16 cellular contexts compared by ENCODE assay signal in genomic region chr3:111591555-111591954, GRCh38. TPM values are rescaled to one million over a fixed set of nuclear protein-coding genes. Genes with fewer than 3 reads are reported as not detected.
DNase-seq lines count a peak whose midpoint lies in the region; ATAC-seq, FAIRE-seq and TF ChIP-seq lines count a peak whose summit lies in the region.
"Had no signal": no experiment of that assay in that cellular context is flagged by ENCODE, and none has a peak within 500 bp of the region (broad histone marks: within the 10 kb centered on the region; RNA-seq: fewer than 3 reads in every experiment).

No MANE protein-coding gene starts in this region.

- intact Hi-C loops in activated CD8-positive, alpha-beta T cell treated with anti-CD3 and anti-CD28 coated beads for 36 hours (cut with micrococcal nuclease) = no loop called here

- no peak for TF ChIP-seq CTCF in A549 (IDR thresholded peaks at IDR 0.05)
- no peak for TF ChIP-seq CTCF in AG04450 (IDR thresholded peaks at IDR 0.05; ENCODE audit: low read depth, low read length)
- TF ChIP-seq CTCF in activated CD8-positive, alpha-beta T cell treated with anti-CD3 and anti-CD28 coated beads for 36 hours (IDR thresholded peaks at IDR 0.05) = no peak

- ATAC-seq in A549 = no peak
- ATAC-seq in activated CD8-positive, alpha-beta T cell treated with anti-CD3 and anti-CD28 coated beads for 36 hours = no peak
- ATAC-seq: right lobe of liver had no signal

- H3K9me3 ChIP-seq in A549 (peaks cover 5% of the 10 kb centered on the region; the same call in 1 of the 3 replicates), AG04450 (ENCODE audit: control insufficient read depth, insufficient read depth, low read length) (peaks cover 9% of the 10 kb centered on the region)
- H3K9me3 ChIP-seq: ascending aorta, left ventricle myocardium inferior, ovary, right lobe of liver had no signal

- H3K27ac ChIP-seq in A549 = peak overlapping the region; percentile 67 to 79; a peak in 5 of 6 replicates
- H3K27ac ChIP-seq in AG04450 (ENCODE audit: low read depth, low read length) = peak overlapping the region; percentile 54
- H3K27ac ChIP-seq: ascending aorta, left ventricle myocardium inferior, ovary, right lobe of liver had no signal

- H3K9me3 Mint-ChIP-seq in activated CD8-positive, alpha-beta T cell treated with anti-CD3 and anti-CD28 coated beads for 36 hours = peaks cover 4% of the 10 kb centered on the region

- H3K4me3 Mint-ChIP-seq in activated CD8-positive, alpha-beta T cell treated with anti-CD3 and anti-CD28 coated beads for 36 hours = peak overlapping the region; percentile 97

- peaks cover 88% of the 10 kb centered on the region for H3K36me3 Mint-ChIP-seq in activated CD8-positive, alpha-beta T cell treated with anti-CD3 and anti-CD28 coated beads for 36 hours (ENCODE audit: low read depth)

- no peaks in the 10 kb centered on the region for H3K27me3 ChIP-seq in AG04450 (ENCODE audit: control insufficient read depth, insufficient read depth, low read length)
- H3K27me3 ChIP-seq: ascending aorta, ovary, right lobe of liver had no signal

- peaks cover 63% of the 10 kb centered on the region for H3K4me1 Mint-ChIP-seq in activated CD8-positive, alpha-beta T cell treated with anti-CD3 and anti-CD28 coated beads for 36 hours (ENCODE audit: low read depth)

- 81% methylated on average over 3 of the region's 3 CpGs for WGBS in A549 (ENCODE audit: missing lambda C conversion rate)

- no peak for DNase-seq in A549 (ENCODE audit: low read depth in 1 of 2, low spot score in 1 of 2)
- no peak for DNase-seq in AG04450 (ENCODE audit: low read depth, low spot score)
- no peak for DNase-seq in activated CD8-positive, alpha-beta T cell treated with anti-CD3 and anti-CD28 coated beads for 36 hours
- peak; percentile 23 for DNase-seq in iris pigment epithelial cell (ENCODE audit: low read depth)
- no peak for DNase-seq in NCI-H1092 (lab: John Stamatoyannopoulos, UW)
- DNase-seq in NCI-H2227 (lab: John Stamatoyannopoulos, UW; ENCODE audit: unreplicated experiment) = no peak
- DNase-seq in MV-4-11 (lab: John Stamatoyannopoulos, UW) = no peak
- DNase-seq: C1 segment of cervical spinal cord; left ventricle myocardium inferior; NCI-H146; ovary; right lobe of liver; stimulated activated CD4-positive, alpha-beta T cell treated with anti-CD3 and anti-CD28 coated beads, Interleukin-2, amount 100 ng/mL, for 24 hours had no signal

- TF ChIP-seq RAD21 in A549 (conservative IDR thresholded peaks at IDR 0.05 in 1 of 2, IDR thresholded peaks at IDR 0.05 in 1 of 2) = no peak

- H3K4me3 ChIP-seq in A549 (no peak overlapping the region), AG04450 (ENCODE audit: low read depth, low read length) (no peak overlapping the region)
- H3K4me3 ChIP-seq: ascending aorta, left ventricle myocardium inferior, ovary, right lobe of liver had no signal

- no peak for TF ChIP-seq POLR2A in A549 (IDR thresholded peaks at IDR 0.05; ENCODE audit: low read length)

- FAIRE-seq in A549 (lab: Jason Lieb, UNC) = no peak
- FAIRE-seq: colon had no signal

- peak overlapping the region; percentile 45 for H3K4me2 ChIP-seq in A549

- POLR2A ChIA-PET in A549 (lab: Yijun Ruan, JAX) (no interaction called here), AG04450 (lab: Yijun Ruan, JAX) (no interaction called here)
- POLR2A ChIA-PET in activated CD8-positive, alpha-beta T cell treated with anti-CD3 and anti-CD28 coated beads for 36 hours (lab: Charles Lee) = interaction anchor here (0.9 to 3.0 kb wide), 4 partner anchors 9 to 47 kb away, joined by 3 to 11 read pairs (median 4); no protein-coding TSS in a partner anchor

- peaks cover 81% of the 10 kb centered on the region for H3K4me1 ChIP-seq in A549
- H3K4me1 ChIP-seq: ascending aorta, left ventricle myocardium inferior, right lobe of liver had no signal

- CTCF ChIA-PET in A549 (lab: Yijun Ruan, JAX) (interaction anchor here (1.1 to 1.6 kb wide), 3 partner anchors 11 to 78 kb away, joined by 3 to 5 read pairs (median 4); no protein-coding TSS in a partner anchor), AG04450 (lab: Charles Lee) (interaction anchor here (0.6 to 3.9 kb wide), 4 partner anchors 13 to 275 kb away, joined by 4 to 20 read pairs (median 8); no protein-coding TSS in a partner anchor)
- CTCF ChIA-PET in activated CD8-positive, alpha-beta T cell treated with anti-CD3 and anti-CD28 coated beads for 36 hours (lab: Charles Lee) = interaction anchor here (0.8 to 2.4 kb wide), 5 partner anchors 11 to 100 kb away, joined by 3 to 10 read pairs (median 5); no protein-coding TSS in a partner anchor

- no peak for TF ChIP-seq EP300 in A549 (IDR thresholded peaks at IDR 0.05)

- H3K27me3 Mint-ChIP-seq in activated CD8-positive, alpha-beta T cell treated with anti-CD3 and anti-CD28 coated beads for 36 hours = no peaks in the 10 kb centered on the region

- H3K27ac Mint-ChIP-seq in activated CD8-positive, alpha-beta T cell treated with anti-CD3 and anti-CD28 coated beads for 36 hours = peak overlapping the region; percentile 97

TF ChIP-seq in A549, 52 proteins besides CTCF, POLR2A, EP300 and RAD21:
- no peak for TF ChIP-seq MAZ (IDR thresholded peaks at IDR 0.05; ENCODE audit: borderline replicate concordance, low read depth, low read length)
- TF ChIP-seq FOSL2 (IDR thresholded peaks at IDR 0.05) = no peak
- no peak for TF ChIP-seq FOSL2 (CRISPR knock-in tag; IDR thresholded peaks at IDR 0.05)
- no peak for TF ChIP-seq EHF (CRISPR knock-in tag; IDR thresholded peaks at IDR 0.05)
- no peak for TF ChIP-seq PBX3 (IDR thresholded peaks at IDR 0.05)
- TF ChIP-seq CHD2 (IDR thresholded peaks at IDR 0.05; ENCODE audit: low read length, partially characterized antibody) = no peak
- no peak for TF ChIP-seq RARB (CRISPR knock-in tag; IDR thresholded peaks at IDR 0.05)
- no peak for TF ChIP-seq SMC3 (IDR thresholded peaks at IDR 0.05)
- no peak for TF ChIP-seq RNF2 (IDR thresholded peaks at IDR 0.05; ENCODE audit: borderline replicate concordance, low read depth)
- no peak for TF ChIP-seq FOXS1 (CRISPR knock-in tag; IDR thresholded peaks at IDR 0.05)
- TF ChIP-seq EHMT2 (IDR thresholded peaks at IDR 0.05; ENCODE audit: low read depth) = no peak

RNA-seq across cellular contexts. Expression of gene ZBED2, which starts 3.6 kb away (rescaled TPM):
- polyA plus RNA-seq in A549 (2011; rRNA removed) = 0.48 and 0.63 TPM in 2 replicates
- polyA plus RNA-seq in A549 (2012; cell fraction: cytosol; rRNA removed) = 0.20 and 0.23 TPM in 2 replicates
- polyA plus RNA-seq in A549 (2012; cell fraction: nucleus; rRNA removed) = 0.17 and 0.31 TPM in 2 replicates
- 1.1 to 1.9 TPM (median 1.8 TPM) in 3 replicates for polyA plus RNA-seq in A549 (2017; fragmentation: RNase III; extraction: RNeasy Plus Mini Kit Qiagen cat#74134 plus additional on column Dnase treatment)
- 0.25 and 0.29 TPM in 2 replicates for polyA minus RNA-seq in A549 (2011; rRNA and poly(A)+ RNA removed)
- polyA plus RNA-seq in AG04450 (2011; rRNA removed) = 0.11 and 0.14 TPM in 2 replicates
- polyA minus RNA-seq in AG04450 (2011; rRNA and poly(A)+ RNA removed) = 0.13 and 0.14 TPM in 2 replicates
- total RNA-seq in activated CD8-positive, alpha-beta T cell treated with anti-CD3 and anti-CD28 coated beads for 36 hours = 100 to 1,000 TPM; 226 to 235 TPM
- total RNA-seq: endothelial cell of umbilical vein, left ventricle myocardium inferior, right lobe of liver had no signal
- polyA plus RNA-seq: endothelial cell of umbilical vein had no signal

RNA-seq across cellular contexts. Expression of gene CD96, which starts 49.6 kb away (rescaled TPM):
- not detected in 2 replicates for polyA plus RNA-seq in A549 (2011; rRNA removed)
- 0.01 TPM in 1 of 2 replicates, not detected in the other for polyA plus RNA-seq in A549 (2012; cell fraction: cytosol; rRNA removed)
- not detected in 2 replicates for polyA plus RNA-seq in A549 (2012; cell fraction: nucleus; rRNA removed)
- polyA plus RNA-seq in A549 (2017; fragmentation: RNase III; extraction: RNeasy Plus Mini Kit Qiagen cat#74134 plus additional on column Dnase treatment) = 0.03 TPM in 1 of 3 replicates, not detected in the others
- polyA minus RNA-seq in A549 (2011; rRNA and poly(A)+ RNA removed) = not detected in 2 replicates
- polyA plus RNA-seq in AG04450 (2011; rRNA removed) = 0.12 and 0.41 TPM in 2 replicates
- not detected in 2 replicates for polyA minus RNA-seq in AG04450 (2011; rRNA and poly(A)+ RNA removed)
- total RNA-seq in activated CD8-positive, alpha-beta T cell treated with anti-CD3 and anti-CD28 coated beads for 36 hours = 100 to 1,000 TPM; 142 to 147 TPM
- total RNA-seq: endothelial cell of umbilical vein had no signal
- polyA plus RNA-seq: endothelial cell of umbilical vein had no signal
